Comparison of ENCODE assay signal across 1 cellular context in genomic region chr14:93136009-93136408, GRCh38.
A peak's percentile ranks its signal among the peaks of the same experiment; 100 is the strongest.
TF ChIP-seq lines count a peak whose summit lies in the region.

No MANE protein-coding gene starts in this region.

TF ChIP-seq in HepG2, 621 proteins besides CTCF, POLR2A, EP300 and RAD21:
- TF ChIP-seq NR2C2 (CRISPR knock-in tag; IDR thresholded peaks at IDR 0.05; ENCODE audit: borderline replicate concordance) (no peak), ZNF687 (CRISPR knock-in tag; IDR thresholded peaks at IDR 0.05) (peak; percentile 20; the same call in 1 of the 2 replicates)
